8 cellular contexts compared by ENCODE assay signal in the genomic region with DNA sequence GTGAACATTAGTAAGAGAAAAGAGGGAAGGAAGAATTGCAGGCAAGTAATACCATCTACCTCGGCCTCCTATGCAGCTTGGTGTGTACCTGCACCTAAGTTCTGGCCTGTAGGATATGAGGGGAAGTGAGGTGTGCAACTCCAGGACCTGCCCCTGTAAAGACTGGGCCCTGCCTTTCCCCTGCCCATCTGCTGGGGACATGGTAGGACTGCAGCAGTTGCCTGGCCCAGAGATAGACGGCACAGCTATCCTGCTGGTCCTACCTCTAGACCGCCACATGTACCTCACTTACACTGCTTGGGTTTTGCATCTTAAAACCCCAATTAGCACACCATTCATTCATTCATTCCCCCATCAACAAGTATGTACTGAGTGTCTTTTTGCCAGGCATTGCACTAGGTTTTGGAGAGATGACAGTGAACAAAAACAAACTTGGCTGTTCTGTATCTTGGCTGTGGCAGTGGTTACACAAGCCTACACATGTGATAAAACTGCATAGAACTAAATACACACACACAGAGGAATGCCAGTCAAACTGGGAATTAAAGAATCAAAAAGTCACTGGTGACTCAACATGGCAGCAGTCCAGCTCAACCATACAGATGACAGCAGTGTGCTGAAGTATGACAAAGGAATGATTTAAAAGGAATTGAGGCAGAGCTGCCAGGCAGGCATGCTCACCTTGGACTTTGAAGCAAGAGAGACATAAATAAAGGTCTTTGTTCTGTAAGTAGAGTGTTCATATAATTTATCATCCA. TPM values are rescaled to one million over a fixed set of nuclear protein-coding genes. Genes with fewer than 3 reads are reported as not detected.
A peak's percentile ranks its signal among the peaks of the same experiment; 100 is the strongest.
DNase-seq lines count a peak whose midpoint lies in the region; ATAC-seq and TF ChIP-seq lines count a peak whose summit lies in the region.

No MANE protein-coding gene starts in this region.

- H3K4me3 ChIP-seq in heart right ventricle = no peak overlapping the region

- WGBS in heart right ventricle, 2 donors = 92 to 96% methylated on average over 3 of the region's 3 CpGs

- no peak for TF ChIP-seq CTCF in heart right ventricle (IDR thresholded peaks at IDR 0.05)

- H3K4me3 Mint-ChIP-seq in T-helper 17 cell (no peak overlapping the region), T-cell (no peak overlapping the region)

- peak; percentile 72 for DNase-seq in HCEC 1CT
- DNase-seq in T-helper 17 cell = no peak
- DNase-seq in heart right ventricle = no peak
- peak; percentile 70 for DNase-seq in stimulated activated CD8-positive, alpha-beta memory T cell treated with anti-CD3 and anti-CD28 coated beads, Interleukin-4, amount 100 ng/mL, for 48 hours
- DNase-seq in COLO668 (lab: John Stamatoyannopoulos, UW; ENCODE audit: unreplicated experiment) = no peak
- no peak for DNase-seq in T-cell
- no peak for DNase-seq in NCI-H526 (lab: John Stamatoyannopoulos, UW)
- no peak for DNase-seq in NCI-H2227 treated with DMSO at 0.1 percent for 48 hours (lab: John Stamatoyannopoulos, UW)

- H3K27ac Mint-ChIP-seq in T-helper 17 cell (peak overlapping the region; percentile 37), T-cell (peak overlapping the region in 1 of 2 donors; percentile 59)

- peaks cover 0 to 4% (median 0%) of the 10 kb centered on the region in 3 donors for H3K9me3 Mint-ChIP-seq in T-cell

- H3K4me1 ChIP-seq in heart right ventricle = peaks cover 9 to 67% (median 58%) of the 10 kb centered on the region in 9 donors

- ATAC-seq in T-helper 17 cell (no peak), heart right ventricle (peak in 3 of 8 donors; percentile 20 to 46 (median 33)), T-cell (replicated peaks in 1 of 4) (no peak)

- H3K36me3 Mint-ChIP-seq in T-helper 17 cell (ENCODE audit: low read depth) (no peaks in the 10 kb centered on the region), T-cell (peaks cover 16% of the 10 kb centered on the region)

- H3K9me3 ChIP-seq in T-helper 17 cell (ENCODE audit: control insufficient read depth, low read length, poor library complexity, severe bottlenecking) (no peaks in the 10 kb centered on the region), heart right ventricle (peaks cover 0 to 18% (median 0%) of the 10 kb centered on the region in 11 donors)

- peaks cover 0 to 9% (median 0%) of the 10 kb centered on the region in 9 donors for H3K36me3 ChIP-seq in heart right ventricle

- peak overlapping the region in 9 of 10 donors; percentile 13 to 70 (median 50) for H3K27ac ChIP-seq in heart right ventricle

- CTCF ChIA-PET in T-cell (lab: Charles Lee) = no interaction called here

- intact Hi-C loops in heart right ventricle (cut with DNase I) = loop anchor here in 1 of 10 donors (2.0 kb wide), 1 partner anchor 21 kb away; no protein-coding TSS in a partner anchor

- H3K27me3 Mint-ChIP-seq in T-helper 17 cell = no peaks in the 10 kb centered on the region
- H3K27me3 Mint-ChIP-seq in T-cell = no peaks in the 10 kb centered on the region

- H3K4me1 Mint-ChIP-seq in T-helper 17 cell (peaks cover 22% of the 10 kb centered on the region), T-cell (peaks cover 38 to 51% (median 50%) of the 10 kb centered on the region in 3 donors)

- no peaks in the 10 kb centered on the region for H3K27me3 ChIP-seq in heart right ventricle

- POLR2A ChIA-PET in T-cell (lab: Charles Lee) = no interaction called here

RNA-seq across cellular contexts. Expression of gene MGAT1, which starts 23.3 kb away (rescaled TPM):
- total RNA-seq in T-helper 17 cell (10 to 100 TPM; 77.1 to 80.8 TPM), heart right ventricle (100 to 1,000 TPM in 2 of 10 donors, 10 to 100 TPM in 8; 50.1 to 118 (median 59.7) TPM), T-cell (100 to 1,000 TPM in 3 of 5 donors, 10 to 100 TPM in 2; 83.1 to 198 (median 145) TPM)
- 100 to 1,000 TPM in 1 of 2 donors, 10 to 100 TPM in 1; 71.7 to 127 TPM for polyA plus RNA-seq in heart right ventricle

RNA-seq across cellular contexts. Expression of gene ZFP62, which starts 35.1 kb away (rescaled TPM):
- total RNA-seq in T-helper 17 cell (10 to 100 TPM; 18.9 to 23.5 TPM), heart right ventricle (10 to 100 TPM; 11.3 to 17.6 (median 13.6) TPM), T-cell (10 to 100 TPM; 26.9 to 61.7 (median 54.9) TPM)
- 10 to 100 TPM in 1 of 2 donors, 1 to 10 TPM in 1; 6.4 to 24.9 TPM for polyA plus RNA-seq in heart right ventricle

Comparison
In these comparisons a context has a peak if more than half of its experiments do, and no peak if none do; other contexts are left out.
1. DNase-seq: peak in HCEC 1CT (single experiment) and stimulated activated CD8-positive, alpha-beta memory T cell treated with anti-CD3 and anti-CD28 coated beads, Interleukin-4, amount 100 ng/mL, for 48 hours (single experiment); none in T-helper 17 cell (0 of 3), heart right ventricle (0 of 2), COLO668 (single experiment), T-cell (0 of 34), NCI-H526 (0 of 2) and NCI-H2227 treated with DMSO at 0.1 percent for 48 hours (single experiment).